Comparison of ENCODE assay signal across 8 cellular contexts in genomic region chr10:96089116-96089515, GRCh38. TPM values are rescaled to one million over a fixed set of nuclear protein-coding genes. Genes with fewer than 3 reads are reported as not detected.
DNase-seq lines count a peak whose midpoint lies in the region; ATAC-seq and TF ChIP-seq lines count a peak whose summit lies in the region.

No MANE protein-coding gene starts in this region.

- peaks cover 20% of the 10 kb centered on the region for H3K27me3 Mint-ChIP-seq in T-helper 2 cell treated with Interferon-gamma antibody and Interleukin-4, amounts not matched to agents 5 μg/mL and 100 μg/mL, for 36 hours (ENCODE audit: low read depth)
- H3K27me3 Mint-ChIP-seq in T-helper 17 cell = peaks cover 23% of the 10 kb centered on the region

- peaks cover 6% of the 10 kb centered on the region for H3K9me3 Mint-ChIP-seq in T-helper 2 cell treated with Interferon-gamma antibody and Interleukin-4, amounts not matched to agents 5 μg/mL and 100 μg/mL, for 36 hours
- H3K9me3 Mint-ChIP-seq in stimulated activated effector memory CD8-positive, alpha-beta T cell treated with anti-CD3 and anti-CD28 coated beads, Interleukin-12 subunit alpha, Interleukin-12 subunit beta, amount 100 ng/mL, for 72 hours = peaks cover 2% of the 10 kb centered on the region

- no peaks in the 10 kb centered on the region for H3K9me3 ChIP-seq in T-helper 17 cell (ENCODE audit: control insufficient read depth, low read length, poor library complexity, severe bottlenecking)

- peak overlapping the region; percentile 99 for H3K27ac ChIP-seq in foreskin keratinocyte

- H3K36me3 Mint-ChIP-seq in T-helper 2 cell treated with Interferon-gamma antibody and Interleukin-4, amounts not matched to agents 5 μg/mL and 100 μg/mL, for 36 hours (ENCODE audit: low read depth) = peaks cover 17% of the 10 kb centered on the region
- H3K36me3 Mint-ChIP-seq in T-helper 17 cell (ENCODE audit: low read depth) = peaks cover 3% of the 10 kb centered on the region
- peaks cover 15% of the 10 kb centered on the region for H3K36me3 Mint-ChIP-seq in stimulated activated effector memory CD8-positive, alpha-beta T cell treated with anti-CD3 and anti-CD28 coated beads, Interleukin-12 subunit alpha, Interleukin-12 subunit beta, amount 100 ng/mL, for 72 hours

- peaks cover 11% of the 10 kb centered on the region for H3K4me1 Mint-ChIP-seq in T-helper 2 cell treated with Interferon-gamma antibody and Interleukin-4, amounts not matched to agents 5 μg/mL and 100 μg/mL, for 36 hours (ENCODE audit: low read depth)
- peaks cover 4% of the 10 kb centered on the region for H3K4me1 Mint-ChIP-seq in T-helper 17 cell
- H3K4me1 Mint-ChIP-seq in stimulated activated effector memory CD8-positive, alpha-beta T cell treated with anti-CD3 and anti-CD28 coated beads, Interleukin-12 subunit alpha, Interleukin-12 subunit beta, amount 100 ng/mL, for 72 hours = peaks cover 5% of the 10 kb centered on the region

- peaks cover 5% of the 10 kb centered on the region for H3K27me3 ChIP-seq in foreskin keratinocyte

- DNase-seq in T-helper 2 cell treated with Interferon-gamma antibody and Interleukin-4, amounts not matched to agents 5 μg/mL and 100 μg/mL, for 36 hours (ENCODE audit: low spot score) = no peak
- no peak for DNase-seq in T-helper 2 cell
- no peak for DNase-seq in T-helper 17 cell
- DNase-seq in foreskin keratinocyte = no peak
- DNase-seq in stimulated activated effector memory CD8-positive, alpha-beta T cell treated with anti-CD3 and anti-CD28 coated beads, Interleukin-12 subunit alpha, Interleukin-12 subunit beta, amount 100 ng/mL, for 72 hours (ENCODE audit: low spot score in 2 of 2) = no peak
- no peak for DNase-seq in retina
- no peak for DNase-seq in activated gamma-delta T cell (lab: John Stamatoyannopoulos, UW)

- no peak for ATAC-seq in T-helper 17 cell
- ATAC-seq in foreskin keratinocyte = no peak
- ATAC-seq in stimulated activated effector memory CD8-positive, alpha-beta T cell treated with anti-CD3 and anti-CD28 coated beads, Interleukin-12 subunit alpha, Interleukin-12 subunit beta, amount 100 ng/mL, for 72 hours = no peak
- ATAC-seq in GM18502 (IDR thresholded peaks at IDR 0.05; ENCODE audit: poor library complexity, unreplicated experiment) = no peak

- no peaks in the 10 kb centered on the region for H3K4me1 ChIP-seq in foreskin keratinocyte

- TF ChIP-seq CTCF in foreskin keratinocyte (conservative IDR thresholded peaks at IDR 0.05) = no peak

- H3K27ac Mint-ChIP-seq in T-helper 2 cell treated with Interferon-gamma antibody and Interleukin-4, amounts not matched to agents 5 μg/mL and 100 μg/mL, for 36 hours = peak overlapping the region; percentile 99
- H3K27ac Mint-ChIP-seq in T-helper 17 cell = peak overlapping the region; percentile 96
- peak overlapping the region; percentile 99 for H3K27ac Mint-ChIP-seq in stimulated activated effector memory CD8-positive, alpha-beta T cell treated with anti-CD3 and anti-CD28 coated beads, Interleukin-12 subunit alpha, Interleukin-12 subunit beta, amount 100 ng/mL, for 72 hours

- H3K4me3 Mint-ChIP-seq in T-helper 2 cell treated with Interferon-gamma antibody and Interleukin-4, amounts not matched to agents 5 μg/mL and 100 μg/mL, for 36 hours = peak overlapping the region; percentile 95
- H3K4me3 Mint-ChIP-seq in T-helper 17 cell = peak overlapping the region; percentile 47
- peak overlapping the region; percentile 87 for H3K4me3 Mint-ChIP-seq in stimulated activated effector memory CD8-positive, alpha-beta T cell treated with anti-CD3 and anti-CD28 coated beads, Interleukin-12 subunit alpha, Interleukin-12 subunit beta, amount 100 ng/mL, for 72 hours

RNA-seq across cellular contexts. Expression of gene ZNF518A, which starts 41.0 kb away (rescaled TPM):
- total RNA-seq in T-helper 17 cell (10 to 100 TPM; 11.4 to 12.6 TPM), foreskin keratinocyte (10.3 and 11.1 TPM in 2 replicates)
- polyA plus RNA-seq in foreskin keratinocyte = 1.2 and 1.5 TPM in 2 replicates

RNA-seq across cellular contexts. Expression of gene CCNJ, which starts 45.7 kb away (rescaled TPM):
- total RNA-seq in T-helper 17 cell = 1 to 10 TPM; 4.7 to 7.2 TPM
- 7.9 and 8.5 TPM in 2 replicates for total RNA-seq in foreskin keratinocyte
- 1.9 and 2.3 TPM in 2 replicates for polyA plus RNA-seq in foreskin keratinocyte
